Comparison of ENCODE assay signal across 2 cellular contexts in the genomic region with DNA sequence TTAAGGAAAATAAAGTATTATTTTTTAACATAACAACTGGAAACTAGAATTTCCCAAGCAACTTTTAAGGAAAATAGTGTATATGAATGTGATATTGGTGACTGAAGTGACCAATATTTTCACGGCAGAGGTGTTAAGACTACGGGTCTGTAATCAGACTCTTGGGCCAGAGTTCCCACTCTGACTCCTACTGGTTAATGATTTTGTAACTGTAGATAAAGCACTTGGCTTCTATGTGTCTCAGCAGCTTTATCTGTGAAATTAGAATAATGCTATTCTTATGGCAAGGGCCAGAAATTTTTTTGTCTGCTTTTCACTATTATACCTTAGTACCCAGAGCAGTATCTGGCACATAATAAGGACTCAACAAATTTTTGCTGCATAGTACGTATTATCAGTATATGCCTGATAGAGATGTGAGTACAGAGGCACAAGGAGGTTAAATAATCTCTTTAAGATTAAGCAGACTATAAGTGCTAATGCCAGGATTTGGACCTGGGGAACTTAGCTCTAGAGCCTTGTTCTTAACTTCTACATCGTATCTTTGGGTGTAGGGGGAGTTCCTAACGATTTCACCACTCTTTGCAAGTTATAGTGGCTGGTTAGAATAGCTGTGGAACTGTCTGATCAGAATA.
TF ChIP-seq lines count a peak whose summit lies in the region.

No MANE protein-coding gene starts in this region.

TF ChIP-seq in IMR-90, 13 proteins besides CTCF, POLR2A, EP300 and RAD21:
- TF ChIP-seq NFE2L2 (IDR thresholded peaks at IDR 0.05; ENCODE audit: low read depth, low read length), result no peak
- TF ChIP-seq, protein P1, sequence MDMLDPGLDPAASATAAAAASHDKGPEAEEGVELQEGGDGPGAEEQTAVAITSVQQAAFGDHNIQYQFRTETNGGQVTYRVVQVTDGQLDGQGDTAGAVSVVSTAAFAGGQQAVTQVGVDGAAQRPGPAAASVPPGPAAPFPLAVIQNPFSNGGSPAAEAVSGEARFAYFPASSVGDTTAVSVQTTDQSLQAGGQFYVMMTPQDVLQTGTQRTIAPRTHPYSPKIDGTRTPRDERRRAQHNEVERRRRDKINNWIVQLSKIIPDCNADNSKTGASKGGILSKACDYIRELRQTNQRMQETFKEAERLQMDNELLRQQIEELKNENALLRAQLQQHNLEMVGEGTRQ (IDR thresholded peaks at IDR 0.05; ENCODE audit: low read depth, low read length), result no peak
- TF ChIP-seq, protein P2, sequence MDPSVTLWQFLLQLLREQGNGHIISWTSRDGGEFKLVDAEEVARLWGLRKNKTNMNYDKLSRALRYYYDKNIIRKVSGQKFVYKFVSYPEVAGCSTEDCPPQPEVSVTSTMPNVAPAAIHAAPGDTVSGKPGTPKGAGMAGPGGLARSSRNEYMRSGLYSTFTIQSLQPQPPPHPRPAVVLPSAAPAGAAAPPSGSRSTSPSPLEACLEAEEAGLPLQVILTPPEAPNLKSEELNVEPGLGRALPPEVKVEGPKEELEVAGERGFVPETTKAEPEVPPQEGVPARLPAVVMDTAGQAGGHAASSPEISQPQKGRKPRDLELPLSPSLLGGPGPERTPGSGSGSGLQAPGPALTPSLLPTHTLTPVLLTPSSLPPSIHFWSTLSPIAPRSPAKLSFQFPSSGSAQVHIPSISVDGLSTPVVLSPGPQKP (IDR thresholded peaks at IDR 0.05; ENCODE audit: borderline replicate concordance, low read depth, low read length), result no peak
- no peak for TF ChIP-seq BHLHE40 (IDR thresholded peaks at IDR 0.05; ENCODE audit: low read depth, low read length)
- TF ChIP-seq RFX5 (IDR thresholded peaks at IDR 0.05; ENCODE audit: low read depth, low read length), result no peak
- no peak for TF ChIP-seq SMC3 (IDR thresholded peaks at IDR 0.05; ENCODE audit: low read depth, low read length)
- TF ChIP-seq MAZ (IDR thresholded peaks at IDR 0.05; ENCODE audit: borderline replicate concordance, low read depth, low read length), result no peak
- no peak for TF ChIP-seq FOS (IDR thresholded peaks at IDR 0.05; ENCODE audit: low read depth, low read length)
- TF ChIP-seq MXI1 (IDR thresholded peaks at IDR 0.05; ENCODE audit: borderline replicate concordance, low read depth, low read length), result no peak
- TF ChIP-seq CHD1 (IDR thresholded peaks at IDR 0.05; ENCODE audit: low read depth, low read length), result no peak
- no peak for TF ChIP-seq RCOR1 (IDR thresholded peaks at IDR 0.05; ENCODE audit: insufficient replicate concordance, low read length)
- TF ChIP-seq MAFK (IDR thresholded peaks at IDR 0.05; ENCODE audit: low read depth, low read length), result no peak
- no peak for TF ChIP-seq CEBPB (IDR thresholded peaks at IDR 0.05; ENCODE audit: low read depth, low read length)
TF ChIP-seq in IMR-90: peak in this region for 0.

TF ChIP-seq in endothelial cell of umbilical vein, 7 proteins besides CTCF, POLR2A, EP300 and RAD21:
- TF ChIP-seq MYC (IDR thresholded peaks at IDR 0.05; ENCODE audit: low read depth, low read length), result no peak
- TF ChIP-seq GATA2 (IDR thresholded peaks at IDR 0.05; ENCODE audit: insufficient read depth, insufficient read length, low read depth, low read length), result no peak
